11 cellular contexts compared by ENCODE assay signal in genomic region chr2:32688511-32688910, GRCh38.
A peak's percentile ranks its signal among the peaks of the same experiment; 100 is the strongest.
DNase-seq lines count a peak whose midpoint lies in the region; ATAC-seq lines count a peak whose summit lies in the region.
"Had no signal": no experiment of that assay in that cellular context is flagged by ENCODE, and none has a peak within 500 bp of the region (broad histone marks: within the 10 kb centered on the region; RNA-seq: fewer than 3 reads in every experiment).

No MANE protein-coding gene starts in this region.

- DNase-seq in RPMI7951 (ENCODE audit: low read depth) (peak; percentile 67), kidney glomerular epithelial cell (lab: John Stamatoyannopoulos, UW) (peak; percentile 20), T-cell (no peak)
- no peak for DNase-seq in activated CD4-positive, alpha-beta T cell treated with anti-CD3 and anti-CD28 coated beads, Interleukin-2, amount 10 ng/mL, durations not matched to agents 24 days and 14 days
- no peak for DNase-seq in stimulated activated CD4-positive, alpha-beta T cell treated with anti-CD3 and anti-CD28 coated beads, Interleukin-4, amount 100 ng/mL, for 24 hours
- DNase-seq: effector memory CD4-positive, alpha-beta T cell; midbrain had no signal

- H3K36me3 Mint-ChIP-seq in T-cell = peaks cover 37% of the 10 kb centered on the region
- H3K36me3 Mint-ChIP-seq in activated CD4-positive, alpha-beta T cell treated with anti-CD3 and anti-CD28 coated beads, Interleukin-2, amount 10 ng/mL, durations not matched to agents 24 days and 14 days (ENCODE audit: low read depth) = peaks cover 6% of the 10 kb centered on the region

- no peak overlapping the region for H3K27ac Mint-ChIP-seq in T-cell
- no peak overlapping the region for H3K27ac Mint-ChIP-seq in activated CD4-positive, alpha-beta T cell treated with anti-CD3 and anti-CD28 coated beads, Interleukin-2, amount 10 ng/mL, durations not matched to agents 24 days and 14 days

- peak; percentile 95 for ATAC-seq in GM18519 (IDR thresholded peaks at IDR 0.05; ENCODE audit: low FRiP score, unreplicated experiment)
- ATAC-seq in HG02870 (IDR thresholded peaks at IDR 0.05; ENCODE audit: unreplicated experiment) = peak; percentile 99
- ATAC-seq in T-cell (replicated peaks in 1 of 4) = no peak
- no peak for ATAC-seq in GM19467 (IDR thresholded peaks at IDR 0.05; ENCODE audit: unreplicated experiment)
- ATAC-seq: Panc1 had no signal

- CTCF ChIA-PET in T-cell (lab: Charles Lee) = no interaction called here

- POLR2A ChIA-PET in T-cell (lab: Charles Lee) = interaction anchor here in 1 of 2 donors (0.7 kb wide), 1 partner anchor 9 kb away, joined by 3 read pairs; no protein-coding TSS in a partner anchor

- no peak overlapping the region for H3K4me3 Mint-ChIP-seq in T-cell
- no peak overlapping the region for H3K4me3 Mint-ChIP-seq in activated CD4-positive, alpha-beta T cell treated with anti-CD3 and anti-CD28 coated beads, Interleukin-2, amount 10 ng/mL, durations not matched to agents 24 days and 14 days

- H3K4me1 Mint-ChIP-seq in T-cell = no peaks in the 10 kb centered on the region
- peaks cover 6% of the 10 kb centered on the region for H3K4me1 Mint-ChIP-seq in activated CD4-positive, alpha-beta T cell treated with anti-CD3 and anti-CD28 coated beads, Interleukin-2, amount 10 ng/mL, durations not matched to agents 24 days and 14 days

- intact Hi-C loops in activated CD4-positive, alpha-beta T cell treated with anti-CD3 and anti-CD28 coated beads, Interleukin-2, amount 10 ng/mL, durations not matched to agents 24 days and 14 days (cut with micrococcal nuclease) = no loop called here

- H3K9me3 Mint-ChIP-seq in T-cell = no peaks in the 10 kb centered on the region
- H3K9me3 Mint-ChIP-seq in activated CD4-positive, alpha-beta T cell treated with anti-CD3 and anti-CD28 coated beads, Interleukin-2, amount 10 ng/mL, durations not matched to agents 24 days and 14 days = no peaks in the 10 kb centered on the region

- no peaks in the 10 kb centered on the region for H3K27me3 Mint-ChIP-seq in T-cell
- H3K27me3 Mint-ChIP-seq in activated CD4-positive, alpha-beta T cell treated with anti-CD3 and anti-CD28 coated beads, Interleukin-2, amount 10 ng/mL, durations not matched to agents 24 days and 14 days = no peaks in the 10 kb centered on the region

Comparison
In these comparisons a context has a peak if more than half of its experiments do, and no peak if none do; other contexts are left out.
1. ATAC-seq: peak in GM18519 (single experiment) and HG02870 (single experiment); none in T-cell (0 of 4) and GM19467 (single experiment).
2. DNase-seq: peak in RPMI7951 (single experiment) and kidney glomerular epithelial cell (single experiment); none in T-cell (0 of 34), activated CD4-positive, alpha-beta T cell treated with anti-CD3 and anti-CD28 coated beads, Interleukin-2, amount 10 ng/mL, durations not matched to agents 24 days and 14 days (single experiment) and stimulated activated CD4-positive, alpha-beta T cell treated with anti-CD3 and anti-CD28 coated beads, Interleukin-4, amount 100 ng/mL, for 24 hours (single experiment).